12 cellular contexts compared by ENCODE assay signal in the genomic region with DNA sequence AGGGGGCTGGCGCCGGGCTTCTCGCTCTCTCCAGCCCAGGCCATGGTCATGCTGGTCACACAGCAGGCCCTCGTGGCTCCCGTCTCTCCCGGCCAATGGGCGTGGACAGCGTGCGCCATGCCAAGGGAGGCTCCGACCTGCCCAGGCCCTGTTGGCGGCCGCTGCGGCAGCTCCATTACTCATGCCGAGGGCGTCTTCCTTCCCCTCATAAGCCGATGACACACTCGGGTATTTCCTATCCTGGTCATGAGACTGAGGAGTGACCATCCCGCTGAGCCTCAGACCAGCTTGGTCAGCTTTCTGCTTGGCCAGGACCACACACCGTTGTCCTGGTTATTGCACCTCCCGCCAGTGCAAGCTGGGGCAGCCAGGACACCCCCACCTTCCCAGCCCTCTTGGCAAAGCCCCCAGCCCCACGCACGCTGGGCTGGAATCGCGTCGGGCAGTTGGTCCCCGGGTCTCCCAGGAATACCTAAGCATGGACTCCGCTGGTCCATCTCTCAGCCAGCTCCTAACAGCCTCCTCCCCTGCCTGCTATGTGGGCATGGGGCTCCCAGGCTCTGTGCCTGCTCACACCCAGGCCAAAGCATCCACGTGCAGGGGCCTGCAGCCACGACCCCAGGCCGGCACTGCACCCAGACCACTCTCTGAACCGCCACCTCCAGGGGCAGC. TPM values are rescaled to one million over a fixed set of nuclear protein-coding genes. Genes with fewer than 3 reads are reported as not detected.
DNase-seq lines count a peak whose midpoint lies in the region; ATAC-seq and TF ChIP-seq lines count a peak whose summit lies in the region.
"Had no signal": no experiment of that assay in that cellular context is flagged by ENCODE, and none has a peak within 500 bp of the region (broad histone marks: within the 10 kb centered on the region; RNA-seq: fewer than 3 reads in every experiment).

No MANE protein-coding gene starts in this region.

- ATAC-seq in body of pancreas: peak; percentile 28
- ATAC-seq: GM12878 had no signal

- no peaks in the 10 kb centered on the region for H3K9me2 ChIP-seq in OCI-LY7 (ENCODE audit: insufficient read depth, low read length)

- H3K9me3 Mint-ChIP-seq in CD4-positive, alpha-beta memory T cell: peaks cover 0 to 2% (median 0%) of the 10 kb centered on the region in 8 donors
- H3K9me3 Mint-ChIP-seq in activated naive CD4-positive, alpha-beta T cell treated with anti-CD3 and anti-CD28 coated beads, Interleukin-2, amount 10 ng/mL, durations not matched to agents 7 days and 5 days: no peaks in the 10 kb centered on the region
- H3K9me3 Mint-ChIP-seq: activated B cell treated with CpG ODN at 0.5 μM for 24 hours had no signal

- DNase-seq in HFF-Myc (ENCODE audit: extremely low read depth, low read depth): peak; percentile 17
- DNase-seq in body of pancreas: peak in 2 of 4 donors; percentile 31 to 38
- peak; percentile 95 for DNase-seq in iris pigment epithelial cell (ENCODE audit: low read depth)
- no peak for DNase-seq in spleen
- no peak for DNase-seq in HuH-7 (ENCODE audit: low spot score)
- no peak for DNase-seq in CD4-positive, alpha-beta memory T cell
- no peak for DNase-seq in activated naive CD4-positive, alpha-beta T cell treated with anti-CD3 and anti-CD28 coated beads, Interleukin-2, amount 10 ng/mL, durations not matched to agents 7 days and 5 days
- no peak for DNase-seq in OCI-LY7 (ENCODE audit: low spot score)
- DNase-seq: activated B cell treated with CpG ODN at 0.5 μM for 24 hours, NCI-H1436 treated with DMSO at 0.1 percent for 48 hours had no signal

- TF ChIP-seq CTCF in HFF-Myc (IDR thresholded peaks at IDR 0.05; ENCODE audit: low read depth, low read length, missing control alignments): no peak
- TF ChIP-seq CTCF in body of pancreas (IDR thresholded peaks at IDR 0.05): no peak
- no peak for TF ChIP-seq CTCF in spleen (IDR thresholded peaks at IDR 0.05 in 8 of 11, conservative IDR thresholded peaks at IDR 0.05 in 3 of 11)
- no peak for TF ChIP-seq CTCF in OCI-LY7 (conservative IDR thresholded peaks at IDR 0.05; ENCODE audit: low read length)

- no TSS peak for BruUV-seq in OCI-LY7 (replicated peaks; lab: Mats Ljungman, UMichigan)

- POLR2A ChIA-PET in CD4-positive, alpha-beta memory T cell (lab: Charles Lee; ENCODE audit: partially characterized antibody): no interaction called here
- POLR2A ChIA-PET in OCI-LY7 (lab: Charles Lee): no interaction called here

- H3K9me3 ChIP-seq in body of pancreas (no peaks in the 10 kb centered on the region), spleen (no peaks in the 10 kb centered on the region), OCI-LY7 (ENCODE audit: low read length) (no peaks in the 10 kb centered on the region)
- H3K9me3 ChIP-seq in CD4-positive, alpha-beta memory T cell (ENCODE audit: control insufficient read depth in 1 of 2, low read length in 2 of 2): no peaks in the 10 kb centered on the region
- H3K9me3 ChIP-seq: prostate gland had no signal

- H3K27ac Mint-ChIP-seq in CD4-positive, alpha-beta memory T cell: no peak overlapping the region
- H3K27ac Mint-ChIP-seq in activated naive CD4-positive, alpha-beta T cell treated with anti-CD3 and anti-CD28 coated beads, Interleukin-2, amount 10 ng/mL, durations not matched to agents 7 days and 5 days: no peak overlapping the region
- H3K27ac Mint-ChIP-seq: activated B cell treated with CpG ODN at 0.5 μM for 24 hours had no signal

- no peak overlapping the region for H3K4me3 Mint-ChIP-seq in CD4-positive, alpha-beta memory T cell
- H3K4me3 Mint-ChIP-seq in activated naive CD4-positive, alpha-beta T cell treated with anti-CD3 and anti-CD28 coated beads, Interleukin-2, amount 10 ng/mL, durations not matched to agents 7 days and 5 days: no peak overlapping the region
- H3K4me3 Mint-ChIP-seq: activated B cell treated with CpG ODN at 0.5 μM for 24 hours had no signal

- H2AFZ ChIP-seq in OCI-LY7 (ENCODE audit: low read length): no peak overlapping the region

- intact Hi-C loops in body of pancreas (cut with DNase I): no loop called here
- intact Hi-C loops in spleen (cut with DNase I; ENCODE audit: low total_unique reads): no loop called here
- intact Hi-C loops in CD4-positive, alpha-beta memory T cell (cut with micrococcal nuclease): no loop called here
- intact Hi-C loops in OCI-LY7 (cut with micrococcal nuclease; ENCODE audit: unreplicated experiment): no loop called here

- TF ChIP-seq POLR2A in body of pancreas (IDR thresholded peaks at IDR 0.05) (no peak), spleen (IDR thresholded peaks at IDR 0.05) (no peak)

- H3K36me3 Mint-ChIP-seq in CD4-positive, alpha-beta memory T cell: peaks cover 16 to 19% of the 10 kb centered on the region in 2 donors
- H3K36me3 Mint-ChIP-seq in activated naive CD4-positive, alpha-beta T cell treated with anti-CD3 and anti-CD28 coated beads, Interleukin-2, amount 10 ng/mL, durations not matched to agents 7 days and 5 days: no peaks in the 10 kb centered on the region

- H3K27ac ChIP-seq in body of pancreas (no peak overlapping the region), spleen (peak overlapping the region in 5 of 8 donors; percentile 23 to 64 (median 47)), OCI-LY7 (ENCODE audit: low read depth, low read length, poor library complexity, severe bottlenecking) (no peak overlapping the region)
- H3K27ac ChIP-seq in CD4-positive, alpha-beta memory T cell (ENCODE audit: low read depth, low read length): no peak overlapping the region
- H3K27ac ChIP-seq: prostate gland had no signal

- H4K20me1 ChIP-seq in OCI-LY7 (ENCODE audit: insufficient read depth, low read length): no peaks in the 10 kb centered on the region

- H3K27me3 ChIP-seq in body of pancreas (no peaks in the 10 kb centered on the region), spleen (replicated peaks in 1 of 7) (no peaks in the 10 kb centered on the region)
- H3K27me3 ChIP-seq in CD4-positive, alpha-beta memory T cell (ENCODE audit: insufficient read depth, low read length): no peaks in the 10 kb centered on the region

- H3K4me1 ChIP-seq in body of pancreas: no peaks in the 10 kb centered on the region
- H3K4me1 ChIP-seq in spleen: peaks cover 0 to 29% (median 6%) of the 10 kb centered on the region in 6 donors
- no peaks in the 10 kb centered on the region for H3K4me1 ChIP-seq in CD4-positive, alpha-beta memory T cell (ENCODE audit: insufficient read depth, low read length)
- no peaks in the 10 kb centered on the region for H3K4me1 ChIP-seq in OCI-LY7 (ENCODE audit: insufficient read depth, low read length, poor library complexity, severe bottlenecking)
- H3K4me1 ChIP-seq: prostate gland had no signal

- H3K79me2 ChIP-seq in OCI-LY7 (ENCODE audit: insufficient read depth, low read depth, low read length): no peaks in the 10 kb centered on the region

- WGBS in body of pancreas, 2 donors: 79 to 93% methylated on average over 15 to 30 of the region's 31 CpGs
- WGBS in spleen, 5 donors: 66 to 86% (median 80%) methylated on average over 9 to 31 of the region's 31 CpGs

- H3K4me3 ChIP-seq in HFF-Myc (replicated peaks; ENCODE audit: low read depth, low read length) (no peak overlapping the region), body of pancreas (no peak overlapping the region), spleen (no peak overlapping the region), OCI-LY7 (ENCODE audit: low read depth, low read length, poor library complexity, severe bottlenecking) (no peak overlapping the region)
- H3K4me3 ChIP-seq in CD4-positive, alpha-beta memory T cell (ENCODE audit: low read length in 2 of 2): no peak overlapping the region
- H3K4me3 ChIP-seq: GM12878, prostate gland had no signal

- H3K36me3 ChIP-seq in body of pancreas (replicated peaks in 1 of 2; ENCODE audit: insufficient read depth in 1 of 2, low read depth in 2 of 2) (no peaks in the 10 kb centered on the region), spleen (peaks cover 0 to 49% (median 2%) of the 10 kb centered on the region in 6 donors), OCI-LY7 (ENCODE audit: insufficient read depth, low read length) (no peaks in the 10 kb centered on the region)
- H3K36me3 ChIP-seq in CD4-positive, alpha-beta memory T cell (ENCODE audit: insufficient read depth, low read length): peaks cover 4% of the 10 kb centered on the region
- H3K36me3 ChIP-seq: prostate gland had no signal

- CTCF ChIA-PET in CD4-positive, alpha-beta memory T cell (lab: Charles Lee; ENCODE audit: partially characterized antibody): no interaction called here
- CTCF ChIA-PET in activated naive CD4-positive, alpha-beta T cell treated with anti-CD3 and anti-CD28 coated beads, Interleukin-2, amount 10 ng/mL, durations not matched to agents 7 days and 5 days (lab: Charles Lee): interaction anchor here (1.3 kb wide), 1 partner anchor 51 kb away, joined by 3 read pairs; no protein-coding TSS in a partner anchor
- CTCF ChIA-PET in OCI-LY7 (lab: Charles Lee; ENCODE audit: unreplicated experiment): no interaction called here

- H3K4me1 Mint-ChIP-seq in CD4-positive, alpha-beta memory T cell: peaks cover 0 to 1% (median 0%) of the 10 kb centered on the region in 4 donors
- no peaks in the 10 kb centered on the region for H3K4me1 Mint-ChIP-seq in activated naive CD4-positive, alpha-beta T cell treated with anti-CD3 and anti-CD28 coated beads, Interleukin-2, amount 10 ng/mL, durations not matched to agents 7 days and 5 days
- H3K4me1 Mint-ChIP-seq: activated B cell treated with CpG ODN at 0.5 μM for 24 hours had no signal

- no peak overlapping the region for H3K4me2 ChIP-seq in OCI-LY7 (ENCODE audit: low read length)

- no peaks in the 10 kb centered on the region for H3K27me3 Mint-ChIP-seq in CD4-positive, alpha-beta memory T cell
- no peaks in the 10 kb centered on the region for H3K27me3 Mint-ChIP-seq in activated naive CD4-positive, alpha-beta T cell treated with anti-CD3 and anti-CD28 coated beads, Interleukin-2, amount 10 ng/mL, durations not matched to agents 7 days and 5 days
- H3K27me3 Mint-ChIP-seq: activated B cell treated with CpG ODN at 0.5 μM for 24 hours had no signal

RNA-seq across cellular contexts. Expression of gene ARHGEF16, which starts 49.8 kb away (rescaled TPM):
- total RNA-seq in body of pancreas: 10 to 100 TPM; 17.1 to 22.1 TPM
- total RNA-seq in spleen: 1 to 10 TPM in 4 of 7 donors, under 1 TPM in 3; 0.23 to 1.6 (median 1.1) TPM
- 1 to 10 TPM in 1 of 3 donors, under 1 TPM in 2; 0.29 to 1.5 (median 0.43) TPM for polyA plus RNA-seq in spleen
- total RNA-seq in CD4-positive, alpha-beta memory T cell: under 1 TPM; 0.20 to 0.22 TPM
- polyA plus RNA-seq in CD4-positive, alpha-beta memory T cell: under 1 TPM in 1 of 2 donors, not detected in 1; 0.16 TPM
- total RNA-seq in OCI-LY7 (2014; rRNA removed; shearing (Covaris generic)): not detected in 2 replicates
- total RNA-seq in OCI-LY7 (2022): not detected in 2 replicates
- total RNA-seq: activated B cell treated with CpG ODN at 0.5 μM for 24 hours, GM12878 had no signal
- polyA plus RNA-seq: GM12878 had no signal

Comparison
In these comparisons a context has a peak if more than half of its experiments do, and no peak if none do; other contexts are left out.
1. DNase-seq: peak in HFF-Myc (single experiment) and iris pigment epithelial cell (single experiment); none in spleen (single experiment), HuH-7 (single experiment), CD4-positive, alpha-beta memory T cell (0 of 5), activated naive CD4-positive, alpha-beta T cell treated with anti-CD3 and anti-CD28 coated beads, Interleukin-2, amount 10 ng/mL, durations not matched to agents 7 days and 5 days (single experiment) and OCI-LY7 (single experiment).
2. H3K27ac ChIP-seq: peak in spleen (5 of 8); none in body of pancreas (0 of 4), CD4-positive, alpha-beta memory T cell (single experiment) and OCI-LY7 (single experiment).
3. RNA of gene ARHGEF16, which starts 49.8 kb away (total RNA-seq): 17.1 to 22.1 TPM in body of pancreas; 0.23 to 1.6 TPM in spleen, 0.20 to 0.22 TPM in CD4-positive, alpha-beta memory T cell and not detected in OCI-LY7; every median in the first group is over 4 times any median in the second.